In genomic region chr11:75341583-75341982, GRCh38 we compare ENCODE assay signal across 9 cellular contexts. TPM values are rescaled to one million over a fixed set of nuclear protein-coding genes. Genes with fewer than 3 reads are reported as not detected.
DNase-seq lines count a peak whose midpoint lies in the region; ATAC-seq and TF ChIP-seq lines count a peak whose summit lies in the region.
"Had no signal": no experiment of that assay in that cellular context is flagged by ENCODE, and none has a peak within 500 bp of the region (broad histone marks: within the 10 kb centered on the region; RNA-seq: fewer than 3 reads in every experiment).

No MANE protein-coding gene starts in this region.

- in situ Hi-C loops in G401 (cut with HindIII; ENCODE audit: low sequenced_read_pairs): no loop called here

- ATAC-seq in left ventricle myocardium superior (peak; percentile 4), GM21360 (IDR thresholded peaks at IDR 0.05; ENCODE audit: unreplicated experiment) (no peak), HG03045 (IDR thresholded peaks at IDR 0.05; ENCODE audit: unreplicated experiment) (no peak), HG03196 (IDR thresholded peaks at IDR 0.05; ENCODE audit: unreplicated experiment) (no peak)
- ATAC-seq: activated CD4-positive, CD25-positive, alpha-beta regulatory T cell treated with anti-CD3 and anti-CD28 coated beads, Interleukin-2, amount 50 U/mL, for 24 hours had no signal

- no peak overlapping the region for H3K4me3 ChIP-seq in skin epidermis

- H3K27ac ChIP-seq in VCaP (peak overlapping the region; percentile 86), skin epidermis (peak overlapping the region in 18 of 21 experiments; percentile 14 to 88 (median 80))

- intact Hi-C loops in left ventricle myocardium superior (cut with micrococcal nuclease): no loop called here

- peak; percentile 63 for DNase-seq in G401 (ENCODE audit: low spot score)
- DNase-seq in left ventricle myocardium superior: no peak
- no peak for DNase-seq in NCI-H510A (lab: John Stamatoyannopoulos, UW)

- TF ChIP-seq CTCF in VCaP (conservative IDR thresholded peaks at IDR 0.05): no peak

RNA-seq across cellular contexts. Expression of gene ARRB1, which starts 9.9 kb away (rescaled TPM):
- 39.0 and 44.6 TPM in 2 replicates for total RNA-seq in G401 (2014; rRNA removed; shearing (Covaris generic))
- 26.5 TPM for total RNA-seq in left ventricle myocardium superior

RNA-seq across cellular contexts. Expression of gene RPS3, which starts 57.7 kb away (rescaled TPM):
- 2,959 and 3,951 TPM in 2 replicates for total RNA-seq in G401 (2014; rRNA removed; shearing (Covaris generic))
- total RNA-seq in left ventricle myocardium superior: 874 TPM
